Comparison of ENCODE assay signal across 18 cellular contexts in genomic region chr13:95160112-95160906, GRCh38.
DNase-seq lines count a peak whose midpoint lies in the region; ATAC-seq, FAIRE-seq and TF ChIP-seq lines count a peak whose summit lies in the region.
"Had no signal": no experiment of that assay in that cellular context is flagged by ENCODE, and none has a peak within 500 bp of the region (broad histone marks: within the 10 kb centered on the region; RNA-seq: fewer than 3 reads in every experiment).

No MANE protein-coding gene starts in this region.

- no peaks in the 10 kb centered on the region for H3K9me3 ChIP-seq in mesenchymal stem cell (ENCODE audit: control insufficient read depth, low read length)
- H3K9me3 ChIP-seq: BE2C, body of pancreas, SJSA1 had no signal

- peak; percentile 16 for FAIRE-seq in GM12891 (lab: Jason Lieb, UNC)
- no peak for FAIRE-seq in frontal cortex (lab: Jason Lieb, UNC)

- no peak overlapping the region for H2AK5ac ChIP-seq in mesenchymal stem cell (ENCODE audit: low read length, severe bottlenecking)

- ATAC-seq in GM21825 (IDR thresholded peaks at IDR 0.05; ENCODE audit: unreplicated experiment) = no peak
- ATAC-seq: activated naive CD4-positive, alpha-beta T cell treated with anti-CD3 and anti-CD28 coated beads, Interleukin-2, amount 50 U/mL, for 72 hours; body of pancreas; right cardiac atrium had no signal

- DNase-seq in GM12891 (ENCODE audit: insufficient read length, low spot score) (no peak), HuH-7.5 (ENCODE audit: low spot score) (peak; percentile 23), astrocyte of the hippocampus (ENCODE audit: low read depth, low spot score) (peak; percentile 85), mesenchymal stem cell (peak; percentile 81), frontal cortex (ENCODE audit: low spot score in 2 of 2) (no peak), HUDEP-2 (lab: John Stamatoyannopoulos, UW; ENCODE audit: unreplicated experiment in 76 of 76) (no peak)
- DNase-seq: BE2C, body of pancreas, KBM-7, MV-4-11, naive B cell, NCI-H774, OCI-M1, right cardiac atrium had no signal

- H4K91ac ChIP-seq in mesenchymal stem cell (ENCODE audit: low read length) = no peak overlapping the region

- H3K27ac ChIP-seq in mesenchymal stem cell (ENCODE audit: low read length, poor library complexity, severe bottlenecking) = no peak overlapping the region
- H3K27ac ChIP-seq: body of pancreas, coronary artery, SJSA1 had no signal

- no peak overlapping the region for H3K9ac ChIP-seq in mesenchymal stem cell (ENCODE audit: low read length)

- peak overlapping the region in 1 of 2 experiments; percentile 77 for H3K18ac ChIP-seq in mesenchymal stem cell (ENCODE audit: low read depth in 1 of 2, low read length in 2 of 2)

- H3K4me3 ChIP-seq in mesenchymal stem cell (ENCODE audit: insufficient read depth in 1 of 2, low read depth in 1 of 2, low read length in 2 of 2) = no peak overlapping the region
- H3K4me3 ChIP-seq: body of pancreas, coronary artery, SJSA1 had no signal

- H3K23ac ChIP-seq in mesenchymal stem cell (ENCODE audit: low read length in 2 of 2) = no peak overlapping the region

- no peak overlapping the region for H2BK5ac ChIP-seq in mesenchymal stem cell (ENCODE audit: low read depth, low read length, poor library complexity, severe bottlenecking)

- peaks cover 25 to 39% of the 10 kb centered on the region in 2 experiments for H3K36me3 ChIP-seq in mesenchymal stem cell (ENCODE audit: control insufficient read depth in 1 of 2, insufficient read depth in 2 of 2, low read depth in 1 of 2, low read length in 2 of 2)
- H3K36me3 ChIP-seq: BE2C had no signal

- no peak overlapping the region for H3K4ac ChIP-seq in mesenchymal stem cell (ENCODE audit: low read depth in 1 of 2, low read length in 2 of 2)

- no peak overlapping the region for H2BK15ac ChIP-seq in mesenchymal stem cell (ENCODE audit: low read depth, poor library complexity, severe bottlenecking)

- peak overlapping the region; percentile 42 for H4K8ac ChIP-seq in mesenchymal stem cell (ENCODE audit: low read length)

- TF ChIP-seq POLR2A in GM12891 (IDR thresholded peaks at IDR 0.05; ENCODE audit: low read depth, low read length) = no peak

- H3K27me3 ChIP-seq in mesenchymal stem cell (ENCODE audit: control insufficient read depth in 1 of 2, insufficient read depth in 1 of 2, low read length in 2 of 2) = no peaks in the 10 kb centered on the region
- H3K27me3 ChIP-seq: BE2C, body of pancreas, SJSA1 had no signal

- no peak overlapping the region for H3K14ac ChIP-seq in mesenchymal stem cell (ENCODE audit: low read length in 2 of 2)

- no peak overlapping the region for H2AFZ ChIP-seq in mesenchymal stem cell (ENCODE audit: low read depth, low read length)

- no peak overlapping the region for H2BK120ac ChIP-seq in mesenchymal stem cell (ENCODE audit: low read depth, low read length)

- H3K4me1 ChIP-seq in mesenchymal stem cell (ENCODE audit: control insufficient read depth, insufficient read depth, low read depth, low read length) = no peaks in the 10 kb centered on the region
- H3K4me1 ChIP-seq: BE2C, body of pancreas, SJSA1 had no signal

- no peak overlapping the region for H2BK12ac ChIP-seq in mesenchymal stem cell (ENCODE audit: low read length in 2 of 2)

- H3K4me2 ChIP-seq in mesenchymal stem cell (ENCODE audit: low read length, poor library complexity, severe bottlenecking) = no peak overlapping the region

- WGBS in mesenchymal stem cell = 80% methylated on average over 3 of the region's 4 CpGs

- peaks cover 11% of the 10 kb centered on the region for H3K79me1 ChIP-seq in mesenchymal stem cell (replicated peaks; ENCODE audit: low read length, poor library complexity, severe bottlenecking)

TF ChIP-seq in GM12891, 5 proteins besides CTCF, POLR2A, EP300 and RAD21:
- TF ChIP-seq PAX5 (IDR thresholded peaks at IDR 0.05; ENCODE audit: insufficient read depth, low read length, severe bottlenecking) (no peak), TAF1 (IDR thresholded peaks at IDR 0.05; ENCODE audit: low read depth, low read length) (no peak), POLR2AphosphoS5 (IDR thresholded peaks at IDR 0.05; ENCODE audit: low read depth, low read length) (no peak), SPI1 (IDR thresholded peaks at IDR 0.05; ENCODE audit: low read depth, low read length) (no peak), POU2F2 (IDR thresholded peaks at IDR 0.05; ENCODE audit: low read depth, low read length) (no peak)

Comparison
In these comparisons a context has a peak if more than half of its experiments do, and no peak if none do; other contexts are left out.
1. DNase-seq: peak in HuH-7.5 (single experiment), astrocyte of the hippocampus (single experiment) and mesenchymal stem cell (single experiment); none in GM12891 (single experiment), frontal cortex (0 of 2) and HUDEP-2 (0 of 76).